In genomic region chr20:41136695-41137411, GRCh38 we compare ENCODE assay signal across 8 cellular contexts. TPM values are rescaled to one million over a fixed set of nuclear protein-coding genes. Genes with fewer than 3 reads are reported as not detected.
DNase-seq lines count a peak whose midpoint lies in the region; ATAC-seq and TF ChIP-seq lines count a peak whose summit lies in the region.

No MANE protein-coding gene starts in this region.

- peaks cover 44% of the 10 kb centered on the region for H3K79me2 ChIP-seq in GM23248 (ENCODE audit: insufficient read depth)

- H3K27ac ChIP-seq in GM23248 (peak overlapping the region; percentile 58), SJSA1 (peak overlapping the region; percentile 96), suprapubic skin (peak overlapping the region; percentile 98)

- WGBS in GM23248 (ENCODE audit: low coverage in 1 of 2, low lambda C conversion rate in 2 of 2, missing lambda C conversion rate in 2 of 2), 2 experiments, result 0 to 1% methylated on average over 42 to 62 of the region's 94 CpGs
- 3% methylated on average over 5 of the region's 94 CpGs for WGBS in suprapubic skin

- H3K4me3 Mint-ChIP-seq in activated naive CD4-positive, alpha-beta T cell treated with anti-CD3 and anti-CD28 coated beads, Interleukin-2, amount 50 U/mL, for 24 hours, result peak overlapping the region; percentile 89

- no peaks in the 10 kb centered on the region for H3K27me3 ChIP-seq in GM23248 (replicated peaks; ENCODE audit: insufficient read depth)
- no peaks in the 10 kb centered on the region for H3K27me3 ChIP-seq in SJSA1 (replicated peaks)
- no peaks in the 10 kb centered on the region for H3K27me3 ChIP-seq in suprapubic skin

- peak in 1 of 2 donors; percentile 61 for TF ChIP-seq POLR2A in suprapubic skin (IDR thresholded peaks at IDR 0.05)

- no peak for TF ChIP-seq EP300 in suprapubic skin (IDR thresholded peaks at IDR 0.05)

- no peaks in the 10 kb centered on the region for H3K9me3 ChIP-seq in GM23248 (ENCODE audit: low read depth)
- peaks cover 7% of the 10 kb centered on the region for H3K9me3 ChIP-seq in SJSA1 (replicated peaks)
- H3K9me3 ChIP-seq in suprapubic skin, result no peaks in the 10 kb centered on the region

- DNase-seq in EL (peak; percentile 84), GM23248 (peak; percentile 92), LHCN-M2 (ENCODE audit: low read depth) (peak; percentile 75), SJSA1 (ENCODE audit: low read depth in 1 of 2, low spot score in 2 of 2) (peak; percentile 88 to 96), globus pallidus (ENCODE audit: low spot score) (peak; percentile 92), omental fat pad (ENCODE audit: low spot score) (peak; percentile 77), suprapubic skin (ENCODE audit: low spot score in 2 of 2) (peak; percentile 93 to 94)

- no peaks in the 10 kb centered on the region for H3K9me3 Mint-ChIP-seq in activated naive CD4-positive, alpha-beta T cell treated with anti-CD3 and anti-CD28 coated beads, Interleukin-2, amount 50 U/mL, for 24 hours

- no peaks in the 10 kb centered on the region for H3K36me3 Mint-ChIP-seq in activated naive CD4-positive, alpha-beta T cell treated with anti-CD3 and anti-CD28 coated beads, Interleukin-2, amount 50 U/mL, for 24 hours

- no peaks in the 10 kb centered on the region for H3K36me3 ChIP-seq in GM23248 (ENCODE audit: low read depth)
- H3K36me3 ChIP-seq in SJSA1, result peaks cover 36% of the 10 kb centered on the region
- H3K36me3 ChIP-seq in suprapubic skin, result no peaks in the 10 kb centered on the region

- H3K27ac Mint-ChIP-seq in activated naive CD4-positive, alpha-beta T cell treated with anti-CD3 and anti-CD28 coated beads, Interleukin-2, amount 50 U/mL, for 24 hours, result no peak overlapping the region

- in situ Hi-C loops in GM23248 (cut with MboI), result no loop called here

- ATAC-seq in omental fat pad (ENCODE audit: low FRiP score), result peak; percentile 79

- H3K4me3 ChIP-seq in GM23248 (peak overlapping the region; percentile 80), SJSA1 (peak overlapping the region; percentile 100), suprapubic skin (peak overlapping the region; percentile 93)

- H3F3A ChIP-seq in GM23248 (ENCODE audit: insufficient read depth), result no peaks in the 10 kb centered on the region

- H3K27me3 Mint-ChIP-seq in activated naive CD4-positive, alpha-beta T cell treated with anti-CD3 and anti-CD28 coated beads, Interleukin-2, amount 50 U/mL, for 24 hours, result no peaks in the 10 kb centered on the region

- peaks cover 65% of the 10 kb centered on the region for H3K4me1 Mint-ChIP-seq in activated naive CD4-positive, alpha-beta T cell treated with anti-CD3 and anti-CD28 coated beads, Interleukin-2, amount 50 U/mL, for 24 hours

- H4K20me1 ChIP-seq in GM23248 (ENCODE audit: insufficient read depth), result no peaks in the 10 kb centered on the region

- peak overlapping the region; percentile 82 for H2AFZ ChIP-seq in GM23248

- H3K4me1 ChIP-seq in GM23248 (ENCODE audit: insufficient read depth) (peaks cover 14% of the 10 kb centered on the region; the same call in 1 of the 2 replicates), SJSA1 (replicated peaks) (peaks cover 32% of the 10 kb centered on the region), suprapubic skin (peaks cover 81% of the 10 kb centered on the region)

- H3K9me2 ChIP-seq in GM23248 (ENCODE audit: insufficient read depth), result no peaks in the 10 kb centered on the region

- H3K4me2 ChIP-seq in GM23248 (ENCODE audit: unreplicated experiment), result peak overlapping the region; percentile 38

- no peak for TF ChIP-seq CTCF in omental fat pad (IDR thresholded peaks at IDR 0.05)
- no peak for TF ChIP-seq CTCF in suprapubic skin (IDR thresholded peaks at IDR 0.05)

- H3K9ac ChIP-seq in GM23248, result peak overlapping the region; percentile 86

RNA-seq across cellular contexts. Expression of gene PLCG1, which starts 0.5 kb away (rescaled TPM):
- total RNA-seq in GM23248 (2014; rRNA removed; shearing (Covaris generic)), result 29.8 and 32.6 TPM in 2 replicates
- 4.8 and 8.3 TPM in 2 replicates for polyA plus RNA-seq in GM23248 (2016; fragmentation: Nextera tagmentation; extraction: Ambion mirVana)
- total RNA-seq in LHCN-M2 (2014; rRNA removed) (75.9 and 81.2 TPM in 2 replicates), omental fat pad (100 to 1,000 TPM in 1 of 4 donors, 10 to 100 TPM in 3; 43.9 to 189 (median 63.1) TPM), suprapubic skin (100 to 1,000 TPM in 1 of 4 donors, 10 to 100 TPM in 3; 54.0 to 188 (median 91.5) TPM)
- polyA plus RNA-seq in LHCN-M2 (2012), result 56.2 TPM
- total RNA-seq in SJSA1 (2014; rRNA removed; shearing (Covaris generic)), result 49.4 and 69.1 TPM in 2 replicates

Comparison
In these comparisons a context has a peak if more than half of its experiments do, and no peak if none do; other contexts are left out.
1. Peak in every context shown above with its lines: DNase-seq, ATAC-seq, H3K4me3 ChIP-seq and H3K27ac ChIP-seq.